ENCODE assay signal across 21 cellular contexts in the genomic region with DNA sequence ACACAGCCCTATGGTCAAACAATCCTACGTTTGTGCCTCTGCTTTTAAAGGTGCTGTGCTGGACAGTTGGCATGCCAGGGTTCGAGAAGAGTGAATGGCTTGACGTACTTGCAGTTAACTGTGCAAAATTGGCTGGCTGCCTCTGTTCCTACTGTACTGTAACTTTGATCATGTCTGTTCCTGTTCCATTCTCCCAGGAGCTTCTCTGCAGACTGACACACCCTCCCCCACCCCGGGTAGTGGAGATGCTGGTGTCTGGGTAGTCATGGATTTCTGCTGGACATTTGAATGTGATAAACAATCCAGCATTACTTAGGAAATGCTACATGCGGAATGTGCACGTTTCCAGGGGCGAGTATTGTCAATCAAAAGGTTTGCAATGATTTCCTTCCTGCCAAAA. TPM values are rescaled to one million over a fixed set of nuclear protein-coding genes. Genes with fewer than 3 reads are reported as not detected.
DNase-seq lines count a peak whose midpoint lies in the region; ATAC-seq, FAIRE-seq and TF ChIP-seq lines count a peak whose summit lies in the region.
"Had no signal": no experiment of that assay in that cellular context is flagged by ENCODE, and none has a peak within 500 bp of the region (broad histone marks: within the 10 kb centered on the region; RNA-seq: fewer than 3 reads in every experiment).

No MANE protein-coding gene starts in this region.

- no peaks in the 10 kb centered on the region for H3K27me3 Mint-ChIP-seq in MCF 10A (ENCODE audit: insufficient read depth, unreplicated experiment)

- H3K9me3 ChIP-seq in breast epithelium = no peaks in the 10 kb centered on the region
- no peaks in the 10 kb centered on the region for H3K9me3 ChIP-seq in K562 (replicated peaks; ENCODE audit: control insufficient read depth, insufficient read depth, low read depth, low read length)
- H3K9me3 ChIP-seq in keratinocyte (ENCODE audit: control insufficient read depth, low read depth, low read length) = no peaks in the 10 kb centered on the region
- no peaks in the 10 kb centered on the region for H3K9me3 ChIP-seq in HAP-1

- no peaks in the 10 kb centered on the region for H3K4me1 Mint-ChIP-seq in MCF 10A (ENCODE audit: insufficient read depth, unreplicated experiment)

- intact Hi-C loops in MCF 10A (cut with micrococcal nuclease) (no loop called here), breast epithelium (cut with DNase I; ENCODE audit: low total_unique reads) (no loop called here), K562 (cut with micrococcal nuclease) (no loop called here)

- H3K27me3 ChIP-seq in breast epithelium = no peaks in the 10 kb centered on the region
- no peaks in the 10 kb centered on the region for H3K27me3 ChIP-seq in K562 (ENCODE audit: control insufficient read depth in 2 of 2, insufficient read depth in 2 of 2, low read length in 2 of 2)
- no peaks in the 10 kb centered on the region for H3K27me3 ChIP-seq in keratinocyte (ENCODE audit: control insufficient read depth, extremely low read depth, insufficient read depth, low read length)
- no peaks in the 10 kb centered on the region for H3K27me3 ChIP-seq in HAP-1 (ENCODE audit: low read depth)

- H3K4me3 Mint-ChIP-seq in MCF 10A (ENCODE audit: unreplicated experiment) = no peak overlapping the region

- in situ Hi-C loops in K562 (cut with MboI) = no loop called here
- in situ Hi-C loops in HAP-1 (cut with MboI; ENCODE audit: low sequenced_read_pairs) = no loop called here

- no peak for TF ChIP-seq RAD21 in K562 (CRISPR knock-in tag; conservative IDR thresholded peaks at IDR 0.05 in 1 of 2, IDR thresholded peaks at IDR 0.05 in 1 of 2)

- no peaks in the 10 kb centered on the region for H3K9me3 Mint-ChIP-seq in MCF 10A (ENCODE audit: unreplicated experiment)

- dilution Hi-C loops in keratinocyte (cut with MboI; ENCODE audit: extremely low pct_ligation_motif_present, low sequenced_read_pairs) = no loop called here

- TF ChIP-seq CTCF in MCF 10A (IDR thresholded peaks at IDR 0.05; ENCODE audit: unreplicated experiment) = no peak
- TF ChIP-seq CTCF in breast epithelium (IDR thresholded peaks at IDR 0.05) = no peak
- TF ChIP-seq CTCF in K562 (IDR thresholded peaks at IDR 0.05 in 2 of 3, conservative IDR thresholded peaks at IDR 0.05 in 1 of 3; ENCODE audit: insufficient read depth in 2 of 3, low read depth in 1 of 3, low read length in 3 of 3) = no peak
- TF ChIP-seq CTCF in keratinocyte (optimal IDR thresholded peaks at IDR 0.05 in 1 of 3, IDR thresholded peaks at IDR 0.05 in 1 of 3, conservative IDR thresholded peaks at IDR 0.05 in 1 of 3; ENCODE audit: extremely low read depth in 1 of 3, insufficient read depth in 2 of 3, low read length in 3 of 3) = no peak

- H3K27ac ChIP-seq in breast epithelium = no peak overlapping the region
- H3K27ac ChIP-seq in K562 (ENCODE audit: extremely low read depth, low read depth, low read length) = no peak overlapping the region
- H3K27ac ChIP-seq in keratinocyte (ENCODE audit: control insufficient read depth, insufficient read depth, low read length) = no peak overlapping the region

- CTCF ChIA-PET in MCF 10A (lab: Yijun Ruan, JAX) (interaction anchor here (0.6 to 2.3 kb wide), 4 partner anchors 10 to 129 kb away, joined by 3 to 7 read pairs (median 6); no protein-coding TSS in a partner anchor), K562 (lab: Yijun Ruan, JAX; ENCODE audit: low intra/inter-chr PET ratio) (no interaction called here)

- TF ChIP-seq POLR2A in breast epithelium (IDR thresholded peaks at IDR 0.05) = no peak
- TF ChIP-seq POLR2A in K562 (conservative IDR thresholded peaks at IDR 0.05) = no peak

- POLR2A ChIA-PET in MCF 10A (lab: Yijun Ruan, JAX) (no interaction called here), K562 (lab: Yijun Ruan, JAX) (interaction anchor here (1.0 to 1.4 kb wide), 3 partner anchors 10 to 517 kb away, joined by 3 to 5 read pairs (median 4); no protein-coding TSS in a partner anchor)

- WGBS in K562 (ENCODE audit: insufficient coverage, low coverage, missing lambda C conversion rate) = 50% methylated on average over 7 of the region's 7 CpGs

- peak overlapping the region; percentile 53; the same call in 1 of the 2 replicates for H2AFZ ChIP-seq in K562 (ENCODE audit: low read depth, low read length)
- no peak overlapping the region for H2AFZ ChIP-seq in keratinocyte (ENCODE audit: control insufficient read depth, low read length)

- H3K4me1 ChIP-seq in breast epithelium (no peaks in the 10 kb centered on the region), K562 (replicated peaks in 1 of 2; ENCODE audit: control insufficient read depth in 2 of 2, insufficient read depth in 2 of 2, low read length in 2 of 2) (peaks cover 37 to 45% of the 10 kb centered on the region in 2 experiments), keratinocyte (ENCODE audit: control insufficient read depth, extremely low read depth, insufficient read depth, low read length) (peaks cover 9% of the 10 kb centered on the region), HAP-1 (no peaks in the 10 kb centered on the region)

- BruUV-seq in MCF 10A (replicated peaks; lab: Mats Ljungman, UMichigan) = no TSS peak
- no TSS peak for BruUV-seq in K562 (replicated peaks; lab: Mats Ljungman, UMichigan)

- H3K9ac ChIP-seq in K562 (ENCODE audit: insufficient read depth in 1 of 2, low read depth in 2 of 2, low read length in 2 of 2) (no peak overlapping the region), keratinocyte (ENCODE audit: control insufficient read depth, extremely low read depth, insufficient read depth, low read length) (no peak overlapping the region)

- no peak for FAIRE-seq in K562 (lab: Jason Lieb, UNC)
- peak; percentile 79 for FAIRE-seq in keratinocyte (lab: Jason Lieb, UNC)
- FAIRE-seq: A204.1, GM12892, GM18507, HepG2 had no signal

- no peak overlapping the region for H3K27ac Mint-ChIP-seq in MCF 10A (ENCODE audit: low read depth, unreplicated experiment)

- H3K4me3 ChIP-seq in breast epithelium (no peak overlapping the region), K562 (no peak overlapping the region), keratinocyte (ENCODE audit: control insufficient read depth in 2 of 3, extremely low read depth in 1 of 3, insufficient read depth in 2 of 3, low read depth in 1 of 3, low read length in 3 of 3) (no peak overlapping the region), HAP-1 (no peak overlapping the region)

- H3K4me2 ChIP-seq in K562 (ENCODE audit: insufficient read depth, low read length) (no peak overlapping the region), keratinocyte (ENCODE audit: control insufficient read depth, extremely low read depth, insufficient read depth, low read depth, low read length) (no peak overlapping the region)

- H3K36me3 ChIP-seq in breast epithelium (no peaks in the 10 kb centered on the region), K562 (ENCODE audit: control insufficient read depth, insufficient read depth, low read length) (no peaks in the 10 kb centered on the region), keratinocyte (ENCODE audit: control insufficient read depth in 2 of 2, extremely low read depth in 1 of 2, insufficient read depth in 2 of 2, low read length in 2 of 2) (peaks cover 0 to 15% of the 10 kb centered on the region in 2 experiments), HAP-1 (replicated peaks) (no peaks in the 10 kb centered on the region)

- H3K79me2 ChIP-seq in K562 (ENCODE audit: control insufficient read depth, insufficient read depth, low read length) = no peaks in the 10 kb centered on the region
- no peaks in the 10 kb centered on the region for H3K79me2 ChIP-seq in keratinocyte (ENCODE audit: control insufficient read depth, insufficient read depth, low read length)

- TF ChIP-seq EP300 in K562 (IDR thresholded peaks at IDR 0.05; ENCODE audit: low read length) = no peak

- H4K20me1 ChIP-seq in K562 (replicated peaks; ENCODE audit: control insufficient read depth, insufficient read depth, low read length) = no peaks in the 10 kb centered on the region
- no peaks in the 10 kb centered on the region for H4K20me1 ChIP-seq in keratinocyte (ENCODE audit: control insufficient read depth, extremely low read depth, insufficient read depth, low read length)

- peak; percentile 43 for DNase-seq in MCF 10A (ENCODE audit: unreplicated experiment)
- DNase-seq in breast epithelium (ENCODE audit: low spot score in 2 of 2) = no peak
- no peak for DNase-seq in K562 (ENCODE audit: extremely low read depth in 1 of 4, low spot score in 3 of 4)
- no peak for DNase-seq in keratinocyte (ENCODE audit: low read depth, low spot score)
- peak; percentile 39 for DNase-seq in ureter (ENCODE audit: low spot score)
- DNase-seq in hypothalamus (lab: John Stamatoyannopoulos, UW) = no peak
- no peak for DNase-seq in HAP-1 (ENCODE audit: low spot score in 2 of 2)
- DNase-seq in NCI-H69 (lab: John Stamatoyannopoulos, UW) = no peak
- DNase-seq: DMS79, H7, KG1, NCI-H1092, NCI-H2081 treated with DMSO at 0.1 percent for 48 hours, NCI-H748 treated with DMSO at 0.1 percent for 48 hours, SHP77 treated with DMSO at 0.1 percent for 48 hours had no signal

- H3K9me1 ChIP-seq in K562 (ENCODE audit: control insufficient read depth, insufficient read depth, low read length) (no peaks in the 10 kb centered on the region), keratinocyte (ENCODE audit: control insufficient read depth, extremely low read depth, insufficient read depth, low read length) (no peaks in the 10 kb centered on the region)

- ATAC-seq in K562 = no peak
- ATAC-seq: HepG2, SK-N-SH treated with all-trans-retinoic acid at 6 μM for 48 hours had no signal

- peaks cover 43% of the 10 kb centered on the region for H3K36me3 Mint-ChIP-seq in MCF 10A (ENCODE audit: insufficient read depth, unreplicated experiment)

RNA-seq across cellular contexts. Expression of a gene that starts 6.5 kb away (rescaled TPM):
- total RNA-seq in MCF 10A (2022) (not detected in 2 replicates), breast epithelium (10 to 100 TPM; 11.0 to 17.4 (median 15.4) TPM), K562 (2014; rRNA removed) (12.6 and 17.4 TPM in 2 replicates), K562 (2014; rRNA removed; fragmentation: Illumina TruSeq; extraction: Trizol) (3.3 and 4.3 TPM in 2 replicates), K562 (2015; rRNA removed; fragmentation: Illumina TruSeq; extraction: Trizol) (8.8 and 9.2 TPM in 2 replicates), K562 (2021) (12.4 and 13.4 TPM in 2 replicates), ureter (46.4 TPM)
- total RNA-seq in K562 (2011; cell fraction: chromatin; rRNA removed; ENCODE audit: low replicate concordance) = 21.1 and 67.2 TPM in 2 replicates
- total RNA-seq in K562 (2011; cell fraction: nucleolus; rRNA removed) = 38.7 and 48.8 TPM in 2 replicates
- 25.6 and 29.8 TPM in 2 replicates for total RNA-seq in K562 (2011; cell fraction: nucleoplasm; rRNA removed)
- polyA plus RNA-seq in K562 (2011; rRNA removed) (7.7 and 10.6 TPM in 2 replicates), K562 (2014; fragmentation: Illumina TruSeq; extraction: Trizol) (8.7 and 9.8 TPM in 2 replicates), K562 (2014; fragmentation: Nextera tagmentation; extraction: Ambion mirVana) (under 1 TPM; 0.11 to 0.49 TPM), K562 (2014; rRNA removed) (16.0 and 18.1 TPM in 2 replicates), keratinocyte (2.1 to 2.8 TPM (median 2.1 TPM) in 3 replicates)
- polyA plus RNA-seq in K562 (2011; cell fraction: cytosol; rRNA removed) = 9.8 and 17.0 TPM in 2 replicates
- 51.3 and 85.1 TPM in 2 replicates for polyA plus RNA-seq in K562 (2011; cell fraction: nucleus; rRNA removed)
- polyA plus RNA-seq in K562 (2012) = 10.0 and 15.4 TPM in 2 replicates
- polyA minus RNA-seq in K562 (2011; rRNA and poly(A)+ RNA removed) = 10.8 and 11.9 TPM in 2 replicates
- polyA minus RNA-seq in K562 (2011; cell fraction: cytosol; rRNA and poly(A)+ RNA removed) = 2.6 and 4.9 TPM in 2 replicates
- polyA minus RNA-seq in K562 (2011; cell fraction: nucleus; rRNA and poly(A)+ RNA removed) = 32.0 and 33.5 TPM in 2 replicates
- 1.9 TPM for polyA plus RNA-seq in keratinocyte (2011; ENCODE audit: low read depth)
- polyA plus RNA-seq in keratinocyte (2011; cell fraction: cytosol; rRNA removed) = 0.96 and 1.7 TPM in 2 replicates
- 5.8 and 6.8 TPM in 2 replicates for polyA plus RNA-seq in keratinocyte (2011; cell fraction: nucleus; rRNA removed)
- 1.8 and 2.2 TPM in 2 replicates for polyA plus RNA-seq in keratinocyte (2012; ENCODE audit: low replicate concordance)
- polyA minus RNA-seq in keratinocyte = 1.9 to 4.3 TPM (median 2.2 TPM) in 3 replicates
- 2.3 TPM for polyA minus RNA-seq in keratinocyte (2011; cell fraction: cytosol; rRNA and poly(A)+ RNA removed)
- 4.1 TPM in 2 replicates for polyA minus RNA-seq in keratinocyte (2011; cell fraction: nucleus; rRNA and poly(A)+ RNA removed)

RNA-seq across cellular contexts. Expression of a gene that starts 45.4 kb away (rescaled TPM):
- total RNA-seq in MCF 10A (2022) (1.8 and 3.1 TPM in 2 replicates), breast epithelium (10 to 100 TPM; 17.0 to 36.2 (median 23.4) TPM), K562 (2014; rRNA removed) (152 and 190 TPM in 2 replicates), K562 (2014; rRNA removed; fragmentation: Illumina TruSeq; extraction: Trizol) (60.7 and 88.3 TPM in 2 replicates), K562 (2015; rRNA removed; fragmentation: Illumina TruSeq; extraction: Trizol) (47.5 and 50.1 TPM in 2 replicates), K562 (2021) (149 and 161 TPM in 2 replicates), ureter (93.5 TPM)
- total RNA-seq in K562 (2011; cell fraction: chromatin; rRNA removed; ENCODE audit: low replicate concordance) = 283 and 655 TPM in 2 replicates
- total RNA-seq in K562 (2011; cell fraction: nucleolus; rRNA removed) = 463 and 540 TPM in 2 replicates
- total RNA-seq in K562 (2011; cell fraction: nucleoplasm; rRNA removed) = 244 and 351 TPM in 2 replicates
- polyA plus RNA-seq in K562 (2011; rRNA removed) (209 and 284 TPM in 2 replicates), K562 (2014; fragmentation: Illumina TruSeq; extraction: Trizol) (135 and 145 TPM in 2 replicates), K562 (2014; fragmentation: Nextera tagmentation; extraction: Ambion mirVana) (10 to 100 TPM in 1 of 2 experiments, 1 to 10 TPM in 1; 5.4 to 11.0 TPM), K562 (2014; rRNA removed) (116 and 140 TPM in 2 replicates), keratinocyte (22.0 to 36.1 TPM (median 26.0 TPM) in 3 replicates)
- polyA plus RNA-seq in K562 (2011; cell fraction: cytosol; rRNA removed) = 214 and 249 TPM in 2 replicates
- 1,089 and 1,150 TPM in 2 replicates for polyA plus RNA-seq in K562 (2011; cell fraction: nucleus; rRNA removed)
- 67.9 and 83.7 TPM in 2 replicates for polyA plus RNA-seq in K562 (2012)
- 191 and 192 TPM in 2 replicates for polyA minus RNA-seq in K562 (2011; rRNA and poly(A)+ RNA removed)
- polyA minus RNA-seq in K562 (2011; cell fraction: cytosol; rRNA and poly(A)+ RNA removed) = 144 and 183 TPM in 2 replicates
- 158 and 240 TPM in 2 replicates for polyA minus RNA-seq in K562 (2011; cell fraction: nucleus; rRNA and poly(A)+ RNA removed)
- polyA plus RNA-seq in keratinocyte (2011; ENCODE audit: low read depth) = 85.5 TPM
- 26.9 and 36.7 TPM in 2 replicates for polyA plus RNA-seq in keratinocyte (2011; cell fraction: cytosol; rRNA removed)
- polyA plus RNA-seq in keratinocyte (2011; cell fraction: nucleus; rRNA removed) = 62.6 and 75.1 TPM in 2 replicates
- polyA plus RNA-seq in keratinocyte (2012; ENCODE audit: low replicate concordance) = 30.7 and 70.4 TPM in 2 replicates
- polyA minus RNA-seq in keratinocyte = 36.6 to 91.1 TPM (median 43.6 TPM) in 3 replicates
- polyA minus RNA-seq in keratinocyte (2011; cell fraction: cytosol; rRNA and poly(A)+ RNA removed) = 42.4 TPM
- polyA minus RNA-seq in keratinocyte (2011; cell fraction: nucleus; rRNA and poly(A)+ RNA removed) = 33.6 and 34.4 TPM in 2 replicates

RNA-seq across cellular contexts. Expression of a gene that starts 55.0 kb away (rescaled TPM):
- total RNA-seq in MCF 10A (2022) (1.3 TPM in 1 of 2 replicates, not detected in the other), breast epithelium (1 to 10 TPM in 2 of 3 donors, under 1 TPM in 1; 0.98 to 2.0 (median 1.1) TPM), K562 (2014; rRNA removed) (not detected in 2 replicates), K562 (2014; rRNA removed; fragmentation: Illumina TruSeq; extraction: Trizol) (not detected in 2 replicates), K562 (2015; rRNA removed; fragmentation: Illumina TruSeq; extraction: Trizol) (not detected in 2 replicates), K562 (2021) (0.02 TPM in 1 of 2 replicates, not detected in the other), ureter (5.6 TPM)
- total RNA-seq in K562 (2011; cell fraction: chromatin; rRNA removed; ENCODE audit: low replicate concordance) = 0.12 TPM in 1 of 2 replicates, not detected in the other
- total RNA-seq in K562 (2011; cell fraction: nucleolus; rRNA removed) = not detected in 2 replicates
- total RNA-seq in K562 (2011; cell fraction: nucleoplasm; rRNA removed) = not detected in 2 replicates
- polyA plus RNA-seq in K562 (2011; rRNA removed) (not detected in 2 replicates), K562 (2014; fragmentation: Illumina TruSeq; extraction: Trizol) (not detected in 2 replicates), K562 (2014; fragmentation: Nextera tagmentation; extraction: Ambion mirVana) (under 1 TPM; 0.07 to 0.08 TPM), K562 (2014; rRNA removed) (not detected in 2 replicates), keratinocyte (0.01 to 0.02 TPM in 2 of 3 replicates, not detected in the other)
- polyA plus RNA-seq in K562 (2011; cell fraction: cytosol; rRNA removed) = 0.01 TPM in 1 of 2 replicates, not detected in the other
- 0.06 and 0.18 TPM in 2 replicates for polyA plus RNA-seq in K562 (2011; cell fraction: nucleus; rRNA removed)
- polyA plus RNA-seq in K562 (2012) = 0.10 and 0.18 TPM in 2 replicates
- polyA minus RNA-seq in K562 (2011; rRNA and poly(A)+ RNA removed) = not detected in 2 replicates
- polyA minus RNA-seq in K562 (2011; cell fraction: cytosol; rRNA and poly(A)+ RNA removed) = not detected in 2 replicates
- not detected in 2 replicates for polyA minus RNA-seq in K562 (2011; cell fraction: nucleus; rRNA and poly(A)+ RNA removed)
- not detected for polyA plus RNA-seq in keratinocyte (2011; ENCODE audit: low read depth)
- 0.01 TPM in 1 of 2 replicates, not detected in the other for polyA plus RNA-seq in keratinocyte (2011; cell fraction: cytosol; rRNA removed)
- 0.08 and 0.11 TPM in 2 replicates for polyA plus RNA-seq in keratinocyte (2011; cell fraction: nucleus; rRNA removed)
- 0.03 and 0.16 TPM in 2 replicates for polyA plus RNA-seq in keratinocyte (2012; ENCODE audit: low replicate concordance)
- polyA minus RNA-seq in keratinocyte = 0.03 TPM in 1 of 3 replicates, not detected in the others
- polyA minus RNA-seq in keratinocyte (2011; cell fraction: cytosol; rRNA and poly(A)+ RNA removed) = not detected
- polyA minus RNA-seq in keratinocyte (2011; cell fraction: nucleus; rRNA and poly(A)+ RNA removed) = not detected in 2 replicates
- total RNA-seq: HepG2, RPMI7951 had no signal

Comparison
In these comparisons a context has a peak if more than half of its experiments do, and no peak if none do; other contexts are left out.
1. DNase-seq: peak in MCF 10A (single experiment) and ureter (single experiment); none in breast epithelium (0 of 2), K562 (0 of 4), keratinocyte (single experiment), hypothalamus (0 of 51), HAP-1 (0 of 2) and NCI-H69 (single experiment).